Comparison of ENCODE assay signal across 11 cellular contexts in the genomic region with DNA sequence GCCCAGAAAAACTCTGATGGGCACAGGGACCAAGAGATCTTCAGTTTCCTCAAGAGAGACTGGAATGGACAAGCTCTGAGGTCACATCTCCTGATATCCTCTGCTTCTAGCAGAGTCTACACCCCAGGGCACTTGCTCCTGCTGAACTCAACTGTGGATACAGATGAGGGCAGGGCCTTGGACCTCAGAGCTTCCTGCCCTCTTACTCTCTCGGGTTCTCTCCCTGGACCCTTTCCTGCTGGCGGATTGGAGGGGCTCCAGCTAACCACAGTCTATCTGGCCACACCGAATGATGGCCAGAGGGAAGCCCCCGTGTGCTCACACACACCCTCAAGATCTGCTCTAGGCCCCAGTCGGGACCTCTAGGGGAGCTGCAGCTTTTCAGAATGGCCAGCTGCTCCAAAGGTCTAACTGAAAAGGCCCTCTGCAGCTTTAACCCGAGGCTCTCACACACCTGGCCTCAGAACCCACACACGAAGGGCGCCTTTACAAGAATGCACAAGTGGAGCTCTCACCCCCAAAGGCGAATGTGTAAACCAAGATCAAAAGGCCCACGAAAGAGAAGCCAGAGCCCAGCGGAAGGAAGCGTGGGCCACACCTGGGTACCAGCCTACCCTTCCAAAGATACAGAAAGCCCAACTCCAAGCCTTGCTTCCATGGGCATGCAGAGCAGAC.
DNase-seq lines count a peak whose midpoint lies in the region; ATAC-seq lines count a peak whose summit lies in the region.
"Had no signal": no experiment of that assay in that cellular context is flagged by ENCODE, and none has a peak within 500 bp of the region (broad histone marks: within the 10 kb centered on the region; RNA-seq: fewer than 3 reads in every experiment).

No MANE protein-coding gene starts in this region.

- DNase-seq in activated T-cell treated with anti-CD3 and anti-CD28 coated beads for 4 hours (peak; percentile 36), left colon (no peak), SW 1271 (lab: John Stamatoyannopoulos, UW) (no peak), DMS153 (lab: John Stamatoyannopoulos, UW) (no peak)
- DNase-seq in activated T-cell treated with anti-CD3 and anti-CD28 coated beads, Interleukin-2, amount 50 U/mL, for 48 hours = no peak
- DNase-seq in activated effector memory CD4-positive, alpha-beta T cell treated with anti-CD3 and anti-CD28 coated beads, Interleukin-2, amount 50 U/mL, for 16 hours = peak; percentile 81
- DNase-seq: SJCRH30; stimulated activated CD4-positive, alpha-beta T cell treated with anti-CD3 and anti-CD28 coated beads, Interleukin-1b, Interleukin-23, amount 100 ng/mL, for 48 hours had no signal

- intact Hi-C loops in left colon (cut with DNase I, micrococcal nuclease) = no loop called here

- peak; percentile 8 for ATAC-seq in left colon
- ATAC-seq in GM21367 (IDR thresholded peaks at IDR 0.05; ENCODE audit: unreplicated experiment) = no peak

- H3K27ac ChIP-seq in temporal lobe (ENCODE audit: low read depth, low read length) = peak overlapping the region; percentile 94
- H3K27ac ChIP-seq: A549, SJCRH30 had no signal

Comparison
In these comparisons a context has a peak if more than half of its experiments do, and no peak if none do; other contexts are left out.
1. DNase-seq: peak in activated T-cell treated with anti-CD3 and anti-CD28 coated beads for 4 hours (single experiment) and activated effector memory CD4-positive, alpha-beta T cell treated with anti-CD3 and anti-CD28 coated beads, Interleukin-2, amount 50 U/mL, for 16 hours (single experiment); none in activated T-cell treated with anti-CD3 and anti-CD28 coated beads, Interleukin-2, amount 50 U/mL, for 48 hours (0 of 2), left colon (0 of 2), SW 1271 (0 of 2) and DMS153 (single experiment).